In genomic region chr3:198032445-198032936, GRCh38 we compare ENCODE assay signal across 1 cellular context.
TF ChIP-seq lines count a peak whose summit lies in the region.

No MANE protein-coding gene starts in this region.

TF ChIP-seq in GM23338, 12 proteins besides CTCF, POLR2A, EP300 and RAD21 (continued from another document):
- TF ChIP-seq, protein P1, sequence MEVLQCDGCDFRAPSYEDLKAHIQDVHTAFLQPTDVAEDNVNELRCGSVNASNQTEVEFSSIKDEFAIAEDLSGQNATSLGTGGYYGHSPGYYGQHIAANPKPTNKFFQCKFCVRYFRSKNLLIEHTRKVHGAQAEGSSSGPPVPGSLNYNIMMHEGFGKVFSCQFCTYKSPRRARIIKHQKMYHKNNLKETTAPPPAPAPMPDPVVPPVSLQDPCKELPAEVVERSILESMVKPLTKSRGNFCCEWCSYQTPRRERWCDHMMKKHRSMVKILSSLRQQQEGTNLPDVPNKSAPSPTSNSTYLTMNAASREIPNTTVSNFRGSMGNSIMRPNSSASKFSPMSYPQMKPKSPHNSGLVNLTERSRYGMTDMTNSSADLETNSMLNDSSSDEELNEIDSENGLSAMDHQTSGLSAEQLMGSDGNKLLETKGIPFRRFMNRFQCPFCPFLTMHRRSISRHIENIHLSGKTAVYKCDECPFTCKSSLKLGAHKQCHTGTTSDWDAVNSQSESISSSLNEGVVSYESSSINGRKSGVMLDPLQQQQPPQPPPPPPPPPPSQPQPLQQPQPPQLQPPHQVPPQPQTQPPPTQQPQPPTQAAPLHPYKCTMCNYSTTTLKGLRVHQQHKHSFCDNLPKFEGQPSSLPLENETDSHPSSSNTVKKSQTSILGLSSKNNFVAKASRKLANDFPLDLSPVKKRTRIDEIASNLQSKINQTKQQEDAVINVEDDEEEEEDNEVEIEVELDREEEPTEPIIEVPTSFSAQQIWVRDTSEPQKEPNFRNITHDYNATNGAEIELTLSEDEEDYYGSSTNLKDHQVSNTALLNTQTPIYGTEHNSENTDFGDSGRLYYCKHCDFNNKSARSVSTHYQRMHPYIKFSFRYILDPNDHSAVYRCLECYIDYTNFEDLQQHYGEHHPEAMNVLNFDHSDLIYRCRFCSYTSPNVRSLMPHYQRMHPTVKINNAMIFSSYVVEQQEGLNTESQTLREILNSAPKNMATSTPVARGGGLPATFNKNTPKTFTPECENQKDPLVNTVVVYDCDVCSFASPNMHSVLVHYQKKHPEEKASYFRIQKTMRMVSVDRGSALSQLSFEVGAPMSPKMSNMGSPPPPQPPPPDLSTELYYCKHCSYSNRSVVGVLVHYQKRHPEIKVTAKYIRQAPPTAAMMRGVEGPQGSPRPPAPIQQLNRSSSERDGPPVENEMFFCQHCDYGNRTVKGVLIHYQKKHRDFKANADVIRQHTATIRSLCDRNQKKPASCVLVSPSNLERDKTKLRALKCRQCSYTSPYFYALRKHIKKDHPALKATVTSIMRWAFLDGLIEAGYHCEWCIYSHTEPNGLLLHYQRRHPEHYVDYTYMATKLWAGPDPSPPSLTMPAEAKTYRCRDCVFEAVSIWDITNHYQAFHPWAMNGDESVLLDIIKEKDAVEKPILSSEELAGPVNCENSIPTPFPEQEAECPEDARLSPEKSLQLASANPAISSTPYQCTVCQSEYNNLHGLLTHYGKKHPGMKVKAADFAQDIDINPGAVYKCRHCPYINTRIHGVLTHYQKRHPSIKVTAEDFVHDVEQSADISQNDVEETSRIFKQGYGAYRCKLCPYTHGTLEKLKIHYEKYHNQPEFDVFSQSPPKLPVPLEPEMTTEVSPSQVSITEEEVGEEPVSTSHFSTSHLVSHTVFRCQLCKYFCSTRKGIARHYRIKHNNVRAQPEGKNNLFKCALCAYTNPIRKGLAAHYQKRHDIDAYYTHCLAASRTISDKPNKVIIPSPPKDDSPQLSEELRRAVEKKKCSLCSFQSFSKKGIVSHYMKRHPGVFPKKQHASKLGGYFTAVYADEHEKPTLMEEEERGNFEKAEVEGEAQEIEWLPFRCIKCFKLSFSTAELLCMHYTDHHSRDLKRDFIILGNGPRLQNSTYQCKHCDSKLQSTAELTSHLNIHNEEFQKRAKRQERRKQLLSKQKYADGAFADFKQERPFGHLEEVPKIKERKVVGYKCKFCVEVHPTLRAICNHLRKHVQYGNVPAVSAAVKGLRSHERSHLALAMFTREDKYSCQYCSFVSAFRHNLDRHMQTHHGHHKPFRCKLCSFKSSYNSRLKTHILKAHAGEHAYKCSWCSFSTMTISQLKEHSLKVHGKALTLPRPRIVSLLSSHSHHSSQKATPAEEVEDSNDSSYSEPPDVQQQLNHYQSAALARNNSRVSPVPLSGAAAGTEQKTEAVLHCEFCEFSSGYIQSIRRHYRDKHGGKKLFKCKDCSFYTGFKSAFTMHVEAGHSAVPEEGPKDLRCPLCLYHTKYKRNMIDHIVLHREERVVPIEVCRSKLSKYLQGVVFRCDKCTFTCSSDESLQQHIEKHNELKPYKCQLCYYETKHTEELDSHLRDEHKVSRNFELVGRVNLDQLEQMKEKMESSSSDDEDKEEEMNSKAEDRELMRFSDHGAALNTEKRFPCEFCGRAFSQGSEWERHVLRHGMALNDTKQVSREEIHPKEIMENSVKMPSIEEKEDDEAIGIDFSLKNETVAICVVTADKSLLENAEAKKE (CRISPR knock-in tag; IDR thresholded peaks at IDR 0.05): no peak
- no peak for TF ChIP-seq REST (IDR thresholded peaks at IDR 0.05; ENCODE audit: unreplicated experiment)
- no peak for TF ChIP-seq NANOG (IDR thresholded peaks at IDR 0.05; ENCODE audit: borderline replicate concordance)
